ENCODE assay signal across 8 cellular contexts in genomic region chr3:133488785-133489367, GRCh38.
A peak's percentile ranks its signal among the peaks of the same experiment; 100 is the strongest.
DNase-seq lines count a peak whose midpoint lies in the region; ATAC-seq, FAIRE-seq and TF ChIP-seq lines count a peak whose summit lies in the region.

No MANE protein-coding gene starts in this region.

- TF ChIP-seq EP300 in HepG2 (IDR thresholded peaks at IDR 0.05; ENCODE audit: low read depth in 2 of 2, low read length in 2 of 2), result no peak
- TF ChIP-seq EP300 in HepG2 (CRISPR knock-in tag; IDR thresholded peaks at IDR 0.05; ENCODE audit: borderline replicate concordance), result no peak

- H4K20me1 ChIP-seq in IMR-90 (ENCODE audit: insufficient read depth, low read length) (no peaks in the 10 kb centered on the region), HepG2 (ENCODE audit: insufficient read depth, low read length) (no peaks in the 10 kb centered on the region)

- BruUV-seq in IMR-90 (replicated peaks; lab: Mats Ljungman, UMichigan) (no TSS peak), HepG2 (replicated peaks; lab: Mats Ljungman, UMichigan) (no TSS peak)

- H3K27ac ChIP-seq in IMR-90 (ENCODE audit: insufficient read depth, low read length) (no peak overlapping the region), HepG2 (ENCODE audit: extremely low read length, insufficient read depth, low read length) (no peak overlapping the region)

- no peak overlapping the region for H3K14ac ChIP-seq in IMR-90 (replicated peaks; ENCODE audit: low read depth, low read length)

- TF ChIP-seq RAD21 in IMR-90 (IDR thresholded peaks at IDR 0.05; ENCODE audit: low read length) (no peak), HepG2 (CRISPR knock-in tag; IDR thresholded peaks at IDR 0.05) (no peak)

- no peak overlapping the region for H4K8ac ChIP-seq in IMR-90 (ENCODE audit: low read depth in 2 of 2, low read length in 2 of 2)

- H3K79me1 ChIP-seq in IMR-90 (ENCODE audit: low read depth in 1 of 2, low read length in 2 of 2), result no peaks in the 10 kb centered on the region

- no peak overlapping the region for H3K4me2 ChIP-seq in IMR-90 (ENCODE audit: low read depth, low read length)
- H3K4me2 ChIP-seq in HepG2 (ENCODE audit: low read depth, low read length), result no peak overlapping the region; the same call in 1 of the 2 replicates

- POLR2A ChIA-PET in IMR-90 (lab: Charles Lee; ENCODE audit: unreplicated experiment), result no interaction called here
- POLR2A ChIA-PET in HepG2 (lab: Yijun Ruan, JAX), result interaction anchor here (4.7 kb wide), 1 partner anchor 85 kb away, joined by 22 read pairs; the partner anchor contains the start of gene CDV3

- no peak overlapping the region for H4K91ac ChIP-seq in IMR-90 (ENCODE audit: insufficient read depth, low read depth, low read length)

- no peaks in the 10 kb centered on the region for H3K36me3 ChIP-seq in IMR-90 (ENCODE audit: control insufficient read depth, insufficient read depth, low read length)
- no peaks in the 10 kb centered on the region; a peak in 1 of 5 replicates for H3K36me3 ChIP-seq in HepG2 (replicated peaks in 1 of 2; ENCODE audit: control insufficient read depth in 1 of 2, insufficient read depth in 2 of 2, low read length in 2 of 2)

- dilution Hi-C loops in IMR-90 (cut with HindIII; ENCODE audit: low sequenced_read_pairs, unreplicated experiment), result no loop called here

- H3K18ac ChIP-seq in IMR-90 (ENCODE audit: low read depth, low read length), result no peak overlapping the region

- H3K27ac Mint-ChIP-seq in stimulated activated naive B cell treated with anti-CD40 and anti-IgM and Interleukin-4, amounts not matched to agents 10 μg/mL and 1 μg/mL and 100 μg/mL, for 72 hours, result no peak overlapping the region

- no CpG with 5 or more reads among the region's 3 CpGs for WGBS in IMR-90 (ENCODE audit: extremely low coverage in 2 of 2, insufficient read length in 1 of 2), 2 experiments
- 32% methylated on average over 3 of the region's 3 CpGs for WGBS in HepG2 (ENCODE audit: low lambda C conversion rate)
- 23 to 30% methylated on average over 3 of the region's 3 CpGs for WGBS in lower leg skin, 2 donors

- H2BK20ac ChIP-seq in IMR-90 (ENCODE audit: low read depth, low read length), result no peak overlapping the region

- in situ Hi-C loops in IMR-90 (cut with MboI; ENCODE audit: low sequenced_read_pairs), result no loop called here
- in situ Hi-C loops in HepG2 (cut with HindIII; ENCODE audit: extremely low pct_ligation_motif_present, low pct_unique_long_range_greater_than_20kb), result no loop called here

- peaks cover 2% of the 10 kb centered on the region; the same call in 1 of the 2 replicates for H3K9me3 ChIP-seq in IMR-90 (ENCODE audit: control insufficient read depth, insufficient read depth, low read length)
- H3K9me3 ChIP-seq in HepG2 (ENCODE audit: low read length), result no peaks in the 10 kb centered on the region; the same call in 1 of the 2 replicates

- H2BK15ac ChIP-seq in IMR-90 (ENCODE audit: low read depth, low read length), result no peak overlapping the region

- no peak overlapping the region for H3K56ac ChIP-seq in IMR-90 (ENCODE audit: extremely low read depth, insufficient read depth, low read length)

- DNase-seq in DMS 273 (lab: John Stamatoyannopoulos, UW; ENCODE audit: unreplicated experiment), result peak; percentile 81
- peak; percentile 76 for DNase-seq in IMR-90
- peak; percentile 71 for DNase-seq in amniotic epithelial cell (ENCODE audit: low read depth)
- DNase-seq in HepG2 (ENCODE audit: low spot score), result peak; percentile 44
- no peak for DNase-seq in NCI-H510A treated with DMSO at 0.1 percent for 48 hours (lab: John Stamatoyannopoulos, UW)
- no peak for DNase-seq in stimulated activated naive B cell treated with anti-CD40 and anti-IgM and Interleukin-4, amounts not matched to agents 10 μg/mL and 1 μg/mL and 100 μg/mL, for 72 hours
- DNase-seq in lower leg skin (ENCODE audit: low spot score in 2 of 2), result no peak

- peaks cover 5 to 7% of the 10 kb centered on the region in 2 donors for H3K9me3 Mint-ChIP-seq in stimulated activated naive B cell treated with anti-CD40 and anti-IgM and Interleukin-4, amounts not matched to agents 10 μg/mL and 1 μg/mL and 100 μg/mL, for 72 hours

- H3K4me1 ChIP-seq in IMR-90 (ENCODE audit: control insufficient read depth, insufficient read depth, low read length), result no peaks in the 10 kb centered on the region; the same call in 1 of the 2 replicates
- H3K4me1 ChIP-seq in HepG2 (ENCODE audit: insufficient read depth, low read length), result peaks cover 9% of the 10 kb centered on the region

- H3K9ac ChIP-seq in IMR-90 (ENCODE audit: low read depth, low read length), result no peak overlapping the region
- no peak overlapping the region for H3K9ac ChIP-seq in HepG2 (ENCODE audit: insufficient read depth, low read depth, low read length)

- CTCF ChIA-PET in IMR-90 (lab: Yijun Ruan, JAX) (interaction anchor here (0.7 to 1.4 kb wide), 6 partner anchors 9 to 94 kb away, joined by 3 to 4 read pairs (median 4); no protein-coding TSS in a partner anchor), HepG2 (lab: Yijun Ruan, JAX; ENCODE audit: low intra/inter-chr PET ratio, low total read pairs) (interaction anchor here (3.1 kb wide), 1 partner anchor 90 kb away, joined by 17 read pairs; no protein-coding TSS in a partner anchor)

- no peak overlapping the region for H2AK9ac ChIP-seq in IMR-90 (replicated peaks; ENCODE audit: low read depth, low read length, poor library complexity)

- H2AK5ac ChIP-seq in IMR-90 (ENCODE audit: low read depth, low read length), result no peak overlapping the region

- H3K4me3 ChIP-seq in IMR-90 (ENCODE audit: insufficient read depth, low read depth, low read length) (no peak overlapping the region), HepG2 (replicated peaks in 1 of 3; ENCODE audit: insufficient read depth in 1 of 3, low read depth in 2 of 3, low read length in 3 of 3) (no peak overlapping the region), lower leg skin (ENCODE audit: low read depth, poor library complexity, severe bottlenecking) (no peak overlapping the region)

- no peak overlapping the region for H3K4ac ChIP-seq in IMR-90 (ENCODE audit: low read depth, low read length)

- H3K9me1 ChIP-seq in IMR-90 (ENCODE audit: insufficient read depth, low read length), result no peaks in the 10 kb centered on the region; the same call in 1 of the 2 replicates

- ATAC-seq in IMR-90 (ENCODE audit: low read depth), result peak; percentile 92
- ATAC-seq in HepG2, result peak; percentile 93
- ATAC-seq in stimulated activated naive B cell treated with anti-CD40 and anti-IgM and Interleukin-4, amounts not matched to agents 10 μg/mL and 1 μg/mL and 100 μg/mL, for 72 hours (replicated peaks), result no peak
- ATAC-seq in GM21423 (IDR thresholded peaks at IDR 0.05; ENCODE audit: unreplicated experiment), result no peak

- H2BK5ac ChIP-seq in IMR-90 (ENCODE audit: low read depth, low read length, poor library complexity, severe bottlenecking), result no peak overlapping the region

- peaks cover 27 to 45% of the 10 kb centered on the region in 2 donors for H3K4me1 Mint-ChIP-seq in stimulated activated naive B cell treated with anti-CD40 and anti-IgM and Interleukin-4, amounts not matched to agents 10 μg/mL and 1 μg/mL and 100 μg/mL, for 72 hours

- H2AFZ ChIP-seq in IMR-90 (replicated peaks; ENCODE audit: low read length, poor library complexity) (no peak overlapping the region), HepG2 (ENCODE audit: low read length) (no peak overlapping the region)

- no peak for TF ChIP-seq CTCF in IMR-90 (conservative IDR thresholded peaks at IDR 0.05; ENCODE audit: low read depth, low read length)
- TF ChIP-seq CTCF in HepG2 (CRISPR knock-in tag; IDR thresholded peaks at IDR 0.05), result no peak
- TF ChIP-seq CTCF in lower leg skin (IDR thresholded peaks at IDR 0.05), result no peak

- no peak overlapping the region for H3K23ac ChIP-seq in IMR-90 (ENCODE audit: low read depth, low read length)

- no peaks in the 10 kb centered on the region for H3K27me3 Mint-ChIP-seq in stimulated activated naive B cell treated with anti-CD40 and anti-IgM and Interleukin-4, amounts not matched to agents 10 μg/mL and 1 μg/mL and 100 μg/mL, for 72 hours

- no peak for TF ChIP-seq POLR2A in IMR-90 (IDR thresholded peaks at IDR 0.05; ENCODE audit: low read depth, low read length)
- no peak for TF ChIP-seq POLR2A in HepG2 (IDR thresholded peaks at IDR 0.05; ENCODE audit: insufficient read depth in 1 of 2, low read depth in 2 of 2, low read length in 2 of 2)
- no peak for TF ChIP-seq POLR2A in lower leg skin (IDR thresholded peaks at IDR 0.05)

- intact Hi-C loops in IMR-90 (cut with micrococcal nuclease) (loop anchor here (2.0 kb wide), 1 partner anchor 90 kb away; no protein-coding TSS in a partner anchor), HepG2 (cut with micrococcal nuclease; ENCODE audit: unreplicated experiment) (no loop called here), lower leg skin (cut with DNase I; ENCODE audit: low total_unique reads) (no loop called here)

- FAIRE-seq in HepG2 (lab: Jason Lieb, UNC), result no peak

- H2BK120ac ChIP-seq in IMR-90 (ENCODE audit: low read depth, low read length), result no peak overlapping the region

- H3K4me3 Mint-ChIP-seq in stimulated activated naive B cell treated with anti-CD40 and anti-IgM and Interleukin-4, amounts not matched to agents 10 μg/mL and 1 μg/mL and 100 μg/mL, for 72 hours, result no peak overlapping the region

- no peak overlapping the region for H4K5ac ChIP-seq in IMR-90 (ENCODE audit: low read depth, low read length)

- H3K27me3 ChIP-seq in IMR-90 (ENCODE audit: control insufficient read depth, insufficient read depth, low read length) (no peaks in the 10 kb centered on the region), HepG2 (ENCODE audit: control insufficient read depth in 1 of 2, insufficient read depth in 2 of 2, low read length in 2 of 2) (no peaks in the 10 kb centered on the region)

- no peaks in the 10 kb centered on the region for H3K79me2 ChIP-seq in HepG2 (ENCODE audit: insufficient read depth, low read length)

- peaks cover 2 to 3% of the 10 kb centered on the region in 2 donors for H3K36me3 Mint-ChIP-seq in stimulated activated naive B cell treated with anti-CD40 and anti-IgM and Interleukin-4, amounts not matched to agents 10 μg/mL and 1 μg/mL and 100 μg/mL, for 72 hours

TF ChIP-seq in IMR-90, 13 proteins besides CTCF, POLR2A, EP300 and RAD21 (continues in another document):
- TF ChIP-seq MXI1 (IDR thresholded peaks at IDR 0.05; ENCODE audit: borderline replicate concordance, low read depth, low read length) (peak; percentile 16; the same call in 1 of the 2 replicates), RCOR1 (IDR thresholded peaks at IDR 0.05; ENCODE audit: insufficient replicate concordance, low read length) (no peak), BHLHE40 (IDR thresholded peaks at IDR 0.05; ENCODE audit: low read depth, low read length) (peak; percentile 57; the same call in 1 of the 2 replicates), MAZ (IDR thresholded peaks at IDR 0.05; ENCODE audit: borderline replicate concordance, low read depth, low read length) (no peak)

Comparison
In these comparisons a context has a peak if more than half of its experiments do, and no peak if none do; other contexts are left out.
1. DNase-seq: peak in DMS 273 (single experiment), IMR-90 (single experiment), amniotic epithelial cell (single experiment) and HepG2 (single experiment); none in NCI-H510A treated with DMSO at 0.1 percent for 48 hours (single experiment), stimulated activated naive B cell treated with anti-CD40 and anti-IgM and Interleukin-4, amounts not matched to agents 10 μg/mL and 1 μg/mL and 100 μg/mL, for 72 hours (single experiment) and lower leg skin (0 of 2).
2. ATAC-seq: peak in IMR-90 (single experiment) and HepG2 (single experiment); none in stimulated activated naive B cell treated with anti-CD40 and anti-IgM and Interleukin-4, amounts not matched to agents 10 μg/mL and 1 μg/mL and 100 μg/mL, for 72 hours (0 of 2) and GM21423 (single experiment).